16 cellular contexts compared by ENCODE assay signal in genomic region chr16:58212824-58213655, GRCh38.
"Had no signal": no experiment of that assay in that cellular context is flagged by ENCODE, and none has a peak within 500 bp of the region (broad histone marks: within the 10 kb centered on the region; RNA-seq: fewer than 3 reads in every experiment).

No MANE protein-coding gene starts in this region.

- H3K36me3 Mint-ChIP-seq: brain; stimulated activated effector memory CD8-positive, alpha-beta T cell treated with anti-CD3 and anti-CD28 coated beads, Interleukin-12 subunit alpha, Interleukin-12 subunit beta, amount 100 ng/mL, for 72 hours; type B pancreatic cell had no signal

- H3K4me2 ChIP-seq: smooth muscle cell had no signal

- H3K27ac ChIP-seq: neutrophil had no signal

- H3K27ac Mint-ChIP-seq: activated naive CD4-positive, alpha-beta T cell treated with anti-CD3 and anti-CD28 coated beads, Interleukin-2, amount 50 U/mL, for 24 hours; brain; stimulated activated effector memory CD8-positive, alpha-beta T cell treated with anti-CD3 and anti-CD28 coated beads, Interleukin-12 subunit alpha, Interleukin-12 subunit beta, amount 100 ng/mL, for 72 hours; type B pancreatic cell had no signal

- H3K9me3 Mint-ChIP-seq: stimulated activated effector memory CD8-positive, alpha-beta T cell treated with anti-CD3 and anti-CD28 coated beads, Interleukin-12 subunit alpha, Interleukin-12 subunit beta, amount 100 ng/mL, for 72 hours had no signal

- H3K4me3 ChIP-seq: lung, smooth muscle cell had no signal

- DNase-seq: activated CD4-positive, alpha-beta T cell treated with anti-CD3 and anti-CD28 coated beads, Interleukin-2, amount 50 U/mL, for 1 hour; activated CD4-positive, CD25-positive, alpha-beta regulatory T cell; activated effector memory CD4-positive, alpha-beta T cell treated with Interleukin-2 at 50 U/mL for 16 hours; activated T-cell treated with anti-CD3 and anti-CD28 coated beads, Interleukin-2, amount 50 U/mL, for 1 hour; amygdala; cerebellar nuclear complex; dermis blood vessel endothelial cell; naive thymus-derived CD8-positive, alpha-beta T cell; T-helper 2 cell had no signal

- H3K4me3 Mint-ChIP-seq: activated naive CD4-positive, alpha-beta T cell treated with anti-CD3 and anti-CD28 coated beads, Interleukin-2, amount 50 U/mL, for 24 hours; brain; naive thymus-derived CD8-positive, alpha-beta T cell; stimulated activated effector memory CD8-positive, alpha-beta T cell treated with anti-CD3 and anti-CD28 coated beads, Interleukin-12 subunit alpha, Interleukin-12 subunit beta, amount 100 ng/mL, for 72 hours; type B pancreatic cell had no signal

- ATAC-seq: naive thymus-derived CD8-positive, alpha-beta T cell; stimulated activated effector memory CD8-positive, alpha-beta T cell treated with anti-CD3 and anti-CD28 coated beads, Interleukin-12 subunit alpha, Interleukin-12 subunit beta, amount 100 ng/mL, for 72 hours had no signal

- H3K4me1 Mint-ChIP-seq: activated naive CD4-positive, alpha-beta T cell treated with anti-CD3 and anti-CD28 coated beads, Interleukin-2, amount 50 U/mL, for 24 hours; brain; stimulated activated effector memory CD8-positive, alpha-beta T cell treated with anti-CD3 and anti-CD28 coated beads, Interleukin-12 subunit alpha, Interleukin-12 subunit beta, amount 100 ng/mL, for 72 hours had no signal

- H3K9me3 ChIP-seq: neutrophil had no signal

- H3K36me3 ChIP-seq: neutrophil had no signal
